Comparison of ENCODE assay signal across 7 cellular contexts in the genomic region with DNA sequence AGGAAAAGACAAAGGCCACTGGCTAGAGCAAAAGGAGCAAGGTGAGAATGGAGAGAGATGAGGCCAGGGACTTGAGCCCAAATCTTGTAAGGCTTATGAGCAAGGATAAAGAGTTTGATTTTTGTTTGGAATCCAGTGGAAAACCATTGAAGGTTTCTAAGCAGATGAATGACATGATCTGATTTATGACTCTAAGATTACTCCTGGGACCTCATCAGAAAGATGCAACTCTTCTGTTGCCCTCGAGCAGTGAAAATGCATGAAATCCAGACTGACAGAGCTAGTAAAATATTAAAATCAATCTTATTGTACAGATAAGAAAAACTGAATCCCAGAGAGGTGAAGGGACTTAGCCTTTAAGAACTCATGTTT. TPM values are rescaled to one million over a fixed set of nuclear protein-coding genes. Genes with fewer than 3 reads are reported as not detected.
DNase-seq lines count a peak whose midpoint lies in the region; ATAC-seq and TF ChIP-seq lines count a peak whose summit lies in the region.

No MANE protein-coding gene starts in this region.

- POLR2A ChIA-PET in activated CD8-positive, alpha-beta T cell treated with anti-CD3 and anti-CD28 coated beads for 36 hours (lab: Charles Lee), result interaction anchor here (0.7 to 1.7 kb wide), 6 partner anchors 11 to 1733 kb away, joined by 3 to 7 read pairs (median 3); partner anchors contain the start of gene GEMIN5

- no peaks in the 10 kb centered on the region for H3K36me3 ChIP-seq in iPS DF 6.9 (ENCODE audit: control insufficient read depth, insufficient read depth, low read length)

- peaks cover 7% of the 10 kb centered on the region for H3K36me3 Mint-ChIP-seq in activated CD8-positive, alpha-beta T cell treated with anti-CD3 and anti-CD28 coated beads for 36 hours (ENCODE audit: low read depth)
- peaks cover 11% of the 10 kb centered on the region for H3K36me3 Mint-ChIP-seq in stimulated activated effector memory CD8-positive, alpha-beta T cell treated with anti-CD3 and anti-CD28 coated beads, Interleukin-12 subunit alpha, Interleukin-12 subunit beta, amount 100 ng/mL, for 72 hours

- H3K4me1 ChIP-seq in iPS DF 6.9 (ENCODE audit: control insufficient read depth, insufficient read depth, low read length), result no peaks in the 10 kb centered on the region; the same call in 1 of the 2 replicates

- H3K27ac ChIP-seq in iPS DF 6.9 (ENCODE audit: low read length), result no peak overlapping the region

- peak overlapping the region; percentile 98 for H3K4me3 Mint-ChIP-seq in activated CD8-positive, alpha-beta T cell treated with anti-CD3 and anti-CD28 coated beads for 36 hours
- H3K4me3 Mint-ChIP-seq in stimulated activated effector memory CD8-positive, alpha-beta T cell treated with anti-CD3 and anti-CD28 coated beads, Interleukin-12 subunit alpha, Interleukin-12 subunit beta, amount 100 ng/mL, for 72 hours, result peak overlapping the region; percentile 94

- no peak for TF ChIP-seq CTCF in HFF-Myc (IDR thresholded peaks at IDR 0.05; ENCODE audit: low read depth, low read length, missing control alignments)
- no peak for TF ChIP-seq CTCF in activated CD8-positive, alpha-beta T cell treated with anti-CD3 and anti-CD28 coated beads for 36 hours (IDR thresholded peaks at IDR 0.05)

- no peaks in the 10 kb centered on the region for H3K27me3 ChIP-seq in iPS DF 6.9 (ENCODE audit: control insufficient read depth, insufficient read depth, low read length)

- no peak for DNase-seq in HFF-Myc (ENCODE audit: extremely low read depth, low read depth)
- no peak for DNase-seq in activated CD8-positive, alpha-beta T cell treated with anti-CD3 and anti-CD28 coated beads for 36 hours
- no peak for DNase-seq in iPS DF 6.9 (ENCODE audit: low read depth, low spot score)
- no peak for DNase-seq in stimulated activated effector memory CD8-positive, alpha-beta T cell treated with anti-CD3 and anti-CD28 coated beads, Interleukin-12 subunit alpha, Interleukin-12 subunit beta, amount 100 ng/mL, for 72 hours (ENCODE audit: low spot score in 2 of 2)
- DNase-seq in left lobe of liver (ENCODE audit: low spot score), result no peak
- DNase-seq in SHP77 treated with DMSO at 0.1 percent for 48 hours (lab: John Stamatoyannopoulos, UW), result no peak

- no peaks in the 10 kb centered on the region for H3K9me3 ChIP-seq in iPS DF 6.9 (ENCODE audit: control insufficient read depth, insufficient read depth, low read length)

- WGBS in iPS DF 6.9 (ENCODE audit: insufficient coverage, insufficient read length), result no CpG with 5 or more reads among the region's 1 CpG

- H3K27me3 Mint-ChIP-seq in activated CD8-positive, alpha-beta T cell treated with anti-CD3 and anti-CD28 coated beads for 36 hours, result no peaks in the 10 kb centered on the region

- H3K4me3 ChIP-seq in HFF-Myc (replicated peaks; ENCODE audit: low read depth, low read length), result peak overlapping the region; percentile 57
- H3K4me3 ChIP-seq in iPS DF 6.9 (ENCODE audit: low read length), result peak overlapping the region; percentile 99; the same call in 1 of the 2 replicates

- H3K4me1 Mint-ChIP-seq in activated CD8-positive, alpha-beta T cell treated with anti-CD3 and anti-CD28 coated beads for 36 hours (ENCODE audit: low read depth), result peaks cover 61% of the 10 kb centered on the region
- H3K4me1 Mint-ChIP-seq in stimulated activated effector memory CD8-positive, alpha-beta T cell treated with anti-CD3 and anti-CD28 coated beads, Interleukin-12 subunit alpha, Interleukin-12 subunit beta, amount 100 ng/mL, for 72 hours, result peaks cover 50% of the 10 kb centered on the region

- ATAC-seq in activated CD8-positive, alpha-beta T cell treated with anti-CD3 and anti-CD28 coated beads for 36 hours, result no peak
- no peak for ATAC-seq in stimulated activated effector memory CD8-positive, alpha-beta T cell treated with anti-CD3 and anti-CD28 coated beads, Interleukin-12 subunit alpha, Interleukin-12 subunit beta, amount 100 ng/mL, for 72 hours
- ATAC-seq in HG02852 (IDR thresholded peaks at IDR 0.05; ENCODE audit: unreplicated experiment), result no peak
- ATAC-seq in left lobe of liver, result no peak

- intact Hi-C loops in activated CD8-positive, alpha-beta T cell treated with anti-CD3 and anti-CD28 coated beads for 36 hours (cut with micrococcal nuclease), result no loop called here

- CTCF ChIA-PET in activated CD8-positive, alpha-beta T cell treated with anti-CD3 and anti-CD28 coated beads for 36 hours (lab: Charles Lee), result interaction anchor here (1.2 to 2.4 kb wide), 5 partner anchors 10 to 382 kb away, joined by 3 to 11 read pairs (median 6); no protein-coding TSS in a partner anchor

- H3K9me3 Mint-ChIP-seq in activated CD8-positive, alpha-beta T cell treated with anti-CD3 and anti-CD28 coated beads for 36 hours, result no peaks in the 10 kb centered on the region
- H3K9me3 Mint-ChIP-seq in stimulated activated effector memory CD8-positive, alpha-beta T cell treated with anti-CD3 and anti-CD28 coated beads, Interleukin-12 subunit alpha, Interleukin-12 subunit beta, amount 100 ng/mL, for 72 hours, result no peaks in the 10 kb centered on the region

- H3K27ac Mint-ChIP-seq in activated CD8-positive, alpha-beta T cell treated with anti-CD3 and anti-CD28 coated beads for 36 hours, result peak overlapping the region; percentile 97
- peak overlapping the region; percentile 95 for H3K27ac Mint-ChIP-seq in stimulated activated effector memory CD8-positive, alpha-beta T cell treated with anti-CD3 and anti-CD28 coated beads, Interleukin-12 subunit alpha, Interleukin-12 subunit beta, amount 100 ng/mL, for 72 hours

RNA-seq across cellular contexts. Expression of gene MFAP3, which starts 0.7 kb away (rescaled TPM):
- total RNA-seq in activated CD8-positive, alpha-beta T cell treated with anti-CD3 and anti-CD28 coated beads for 36 hours, result 10 to 100 TPM in 1 of 2 experiments, 1 to 10 TPM in 1; 10.0 to 12.1 TPM
- 11.5 TPM for total RNA-seq in left lobe of liver

RNA-seq across cellular contexts. Expression of gene FAM114A2, which starts 0.7 kb away (rescaled TPM):
- 10 to 100 TPM; 25.6 to 26.9 TPM for total RNA-seq in activated CD8-positive, alpha-beta T cell treated with anti-CD3 and anti-CD28 coated beads for 36 hours
- total RNA-seq in left lobe of liver, result 17.2 TPM
